Comparison of ENCODE assay signal across 1 cellular context in the genomic region with DNA sequence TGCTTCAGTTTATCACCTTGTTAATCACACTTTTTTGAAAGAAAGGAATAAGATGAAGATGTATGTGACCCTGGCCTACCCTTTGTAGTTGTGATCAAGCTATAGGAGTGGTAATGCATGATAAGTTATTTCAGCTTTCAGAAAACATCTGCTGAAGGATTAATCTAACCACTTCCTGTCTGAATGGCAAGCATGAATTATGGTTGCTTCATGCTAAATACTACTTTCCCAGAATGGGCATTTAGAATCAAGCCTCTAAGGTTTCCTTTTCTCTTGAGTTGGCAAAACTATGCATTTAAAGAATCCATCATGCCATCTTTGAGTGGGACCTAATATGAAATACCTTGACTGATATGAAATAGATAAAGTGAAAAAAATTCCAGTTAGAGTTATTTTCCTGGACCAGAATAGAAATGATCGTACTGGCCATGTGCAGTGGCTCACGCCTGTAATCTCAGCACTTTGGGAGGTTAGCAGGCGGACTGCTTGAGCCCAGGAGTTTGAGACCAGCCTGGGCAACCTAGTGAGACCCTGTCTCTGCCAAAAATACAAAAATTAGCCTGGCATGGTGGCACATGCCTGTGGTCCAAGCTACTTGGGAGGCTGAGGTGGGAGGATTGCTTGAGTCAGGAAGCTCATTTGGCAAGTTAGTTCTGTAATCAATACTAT.
TF ChIP-seq lines count a peak whose summit lies in the region.

No MANE protein-coding gene starts in this region.

TF ChIP-seq in K562, 482 proteins besides CTCF, POLR2A, EP300 and RAD21 (continued from another document and continues in another):
- TF ChIP-seq ZBTB26 (CRISPR knock-in tag; IDR thresholded peaks at IDR 0.05) (no peak), NCOR1 (IDR thresholded peaks at IDR 0.05) (peak; percentile 95), NR4A1 (CRISPR knock-in tag; IDR thresholded peaks at IDR 0.05) (no peak), NR4A1 (tag; IDR thresholded peaks at IDR 0.05) (no peak), SUPT5H (IDR thresholded peaks at IDR 0.05) (no peak), MTA2 (IDR thresholded peaks at IDR 0.05; ENCODE audit: low read depth) (peak; percentile 81), MITF (IDR thresholded peaks at IDR 0.05) (0 out of 2 replicates have a peak, but pooled peaks have one; percentile 40), ZNF41 (CRISPR knock-in tag; conservative IDR thresholded peaks at IDR 0.05) (no peak), RFX5 (IDR thresholded peaks at IDR 0.05; ENCODE audit: low read depth, low read length) (no peak), ZNF584 (CRISPR knock-in tag; IDR thresholded peaks at IDR 0.05; ENCODE audit: low read depth) (peak; percentile 74; the same call in 1 of the 2 replicates), ZBTB49 (CRISPR knock-in tag; IDR thresholded peaks at IDR 0.05; ENCODE audit: borderline replicate concordance) (no peak), CC2D1A (IDR thresholded peaks at IDR 0.05) (peak; percentile 49; the same call in 1 of the 2 replicates), ERF (CRISPR knock-in tag; IDR thresholded peaks at IDR 0.05) (no peak), JUN (IDR thresholded peaks at IDR 0.05; ENCODE audit: borderline replicate concordance, low read depth, low read length) (no peak), JUN (CRISPR knock-in tag; IDR thresholded peaks at IDR 0.05; ENCODE audit: borderline replicate concordance) (no peak), IRF2 (CRISPR knock-in tag; IDR thresholded peaks at IDR 0.05) (no peak), ELF1 (tag; IDR thresholded peaks at IDR 0.05) (no peak), FOXK2 (conservative IDR thresholded peaks at IDR 0.05 in 1 of 2, IDR thresholded peaks at IDR 0.05 in 1 of 2; ENCODE audit: low read depth in 2 of 2) (no peak), XRCC5 (IDR thresholded peaks at IDR 0.05; ENCODE audit: low read depth, low read length) (no peak), ARID2 (IDR thresholded peaks at IDR 0.05) (no peak), RFX1 (IDR thresholded peaks at IDR 0.05) (no peak), TSC22D4 (tag; IDR thresholded peaks at IDR 0.05) (no peak), ZNF212 (CRISPR knock-in tag; IDR thresholded peaks at IDR 0.05) (no peak), NFIC (IDR thresholded peaks at IDR 0.05) (peak; percentile 75), HMG20A (CRISPR knock-in tag; conservative IDR thresholded peaks at IDR 0.05) (no peak), ESRRA (IDR thresholded peaks at IDR 0.05; ENCODE audit: borderline replicate concordance, low read depth) (peak; percentile 75; the same call in 1 of the 2 replicates), ZFP36 (IDR thresholded peaks at IDR 0.05; ENCODE audit: low read depth, low read length, partially characterized antibody) (no peak), ARID3B (CRISPR knock-in tag; IDR thresholded peaks at IDR 0.05; ENCODE audit: borderline replicate concordance) (no peak), ZNF57 (CRISPR knock-in tag; IDR thresholded peaks at IDR 0.05) (no peak), MAFG (tag; conservative IDR thresholded peaks at IDR 0.05) (no peak), ZNF263 (CRISPR knock-in tag; IDR thresholded peaks at IDR 0.05; ENCODE audit: borderline replicate concordance) (no peak), CXXC5 (CRISPR knock-in tag; IDR thresholded peaks at IDR 0.05) (peak; percentile 11; the same call in 1 of the 2 replicates), PHB2 (IDR thresholded peaks at IDR 0.05; ENCODE audit: low read depth) (peak; percentile 57; the same call in 1 of the 2 replicates), CREB1 (IDR thresholded peaks at IDR 0.05) (no peak), CREB1 (CRISPR knock-in tag; IDR thresholded peaks at IDR 0.05) (no peak), PREB (CRISPR knock-in tag; IDR thresholded peaks at IDR 0.05) (no peak), CEBPG (CRISPR knock-in tag; IDR thresholded peaks at IDR 0.05) (peak; percentile 51; the same call in 1 of the 2 replicates), CEBPG (tag; conservative IDR thresholded peaks at IDR 0.05 in 1 of 2, IDR thresholded peaks at IDR 0.05 in 1 of 2) (peak in 1 of 2 experiments; percentile 73; a peak in 2 of 4 replicates), IRF1 (CRISPR knock-in tag; IDR thresholded peaks at IDR 0.05; ENCODE audit: borderline replicate concordance) (no peak), ETS1 (conservative IDR thresholded peaks at IDR 0.05; ENCODE audit: control insufficient read depth, low read depth, low read length) (no peak), SRSF3 (IDR thresholded peaks at IDR 0.05; ENCODE audit: insufficient read depth, low read length) (no peak), CBFA2T2 (conservative IDR thresholded peaks at IDR 0.05) (peak; percentile 92), TCF3 (CRISPR knock-in tag; IDR thresholded peaks at IDR 0.05) (peak; percentile 95)
- TF ChIP-seq, protein P1, sequence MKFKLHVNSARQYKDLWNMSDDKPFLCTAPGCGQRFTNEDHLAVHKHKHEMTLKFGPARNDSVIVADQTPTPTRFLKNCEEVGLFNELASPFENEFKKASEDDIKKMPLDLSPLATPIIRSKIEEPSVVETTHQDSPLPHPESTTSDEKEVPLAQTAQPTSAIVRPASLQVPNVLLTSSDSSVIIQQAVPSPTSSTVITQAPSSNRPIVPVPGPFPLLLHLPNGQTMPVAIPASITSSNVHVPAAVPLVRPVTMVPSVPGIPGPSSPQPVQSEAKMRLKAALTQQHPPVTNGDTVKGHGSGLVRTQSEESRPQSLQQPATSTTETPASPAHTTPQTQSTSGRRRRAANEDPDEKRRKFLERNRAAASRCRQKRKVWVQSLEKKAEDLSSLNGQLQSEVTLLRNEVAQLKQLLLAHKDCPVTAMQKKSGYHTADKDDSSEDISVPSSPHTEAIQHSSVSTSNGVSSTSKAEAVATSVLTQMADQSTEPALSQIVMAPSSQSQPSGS (CRISPR knock-in tag; IDR thresholded peaks at IDR 0.05): no peak
- TF ChIP-seq, protein P2, sequence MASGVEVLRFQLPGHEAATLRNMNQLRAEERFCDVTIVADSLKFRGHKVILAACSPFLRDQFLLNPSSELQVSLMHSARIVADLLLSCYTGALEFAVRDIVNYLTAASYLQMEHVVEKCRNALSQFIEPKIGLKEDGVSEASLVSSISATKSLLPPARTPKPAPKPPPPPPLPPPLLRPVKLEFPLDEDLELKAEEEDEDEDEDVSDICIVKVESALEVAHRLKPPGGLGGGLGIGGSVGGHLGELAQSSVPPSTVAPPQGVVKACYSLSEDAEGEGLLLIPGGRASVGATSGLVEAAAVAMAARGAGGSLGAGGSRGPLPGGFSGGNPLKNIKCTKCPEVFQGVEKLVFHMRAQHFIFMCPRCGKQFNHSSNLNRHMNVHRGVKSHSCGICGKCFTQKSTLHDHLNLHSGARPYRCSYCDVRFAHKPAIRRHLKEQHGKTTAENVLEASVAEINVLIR (CRISPR knock-in tag; IDR thresholded peaks at IDR 0.05): no peak
- TF ChIP-seq, protein P3, sequence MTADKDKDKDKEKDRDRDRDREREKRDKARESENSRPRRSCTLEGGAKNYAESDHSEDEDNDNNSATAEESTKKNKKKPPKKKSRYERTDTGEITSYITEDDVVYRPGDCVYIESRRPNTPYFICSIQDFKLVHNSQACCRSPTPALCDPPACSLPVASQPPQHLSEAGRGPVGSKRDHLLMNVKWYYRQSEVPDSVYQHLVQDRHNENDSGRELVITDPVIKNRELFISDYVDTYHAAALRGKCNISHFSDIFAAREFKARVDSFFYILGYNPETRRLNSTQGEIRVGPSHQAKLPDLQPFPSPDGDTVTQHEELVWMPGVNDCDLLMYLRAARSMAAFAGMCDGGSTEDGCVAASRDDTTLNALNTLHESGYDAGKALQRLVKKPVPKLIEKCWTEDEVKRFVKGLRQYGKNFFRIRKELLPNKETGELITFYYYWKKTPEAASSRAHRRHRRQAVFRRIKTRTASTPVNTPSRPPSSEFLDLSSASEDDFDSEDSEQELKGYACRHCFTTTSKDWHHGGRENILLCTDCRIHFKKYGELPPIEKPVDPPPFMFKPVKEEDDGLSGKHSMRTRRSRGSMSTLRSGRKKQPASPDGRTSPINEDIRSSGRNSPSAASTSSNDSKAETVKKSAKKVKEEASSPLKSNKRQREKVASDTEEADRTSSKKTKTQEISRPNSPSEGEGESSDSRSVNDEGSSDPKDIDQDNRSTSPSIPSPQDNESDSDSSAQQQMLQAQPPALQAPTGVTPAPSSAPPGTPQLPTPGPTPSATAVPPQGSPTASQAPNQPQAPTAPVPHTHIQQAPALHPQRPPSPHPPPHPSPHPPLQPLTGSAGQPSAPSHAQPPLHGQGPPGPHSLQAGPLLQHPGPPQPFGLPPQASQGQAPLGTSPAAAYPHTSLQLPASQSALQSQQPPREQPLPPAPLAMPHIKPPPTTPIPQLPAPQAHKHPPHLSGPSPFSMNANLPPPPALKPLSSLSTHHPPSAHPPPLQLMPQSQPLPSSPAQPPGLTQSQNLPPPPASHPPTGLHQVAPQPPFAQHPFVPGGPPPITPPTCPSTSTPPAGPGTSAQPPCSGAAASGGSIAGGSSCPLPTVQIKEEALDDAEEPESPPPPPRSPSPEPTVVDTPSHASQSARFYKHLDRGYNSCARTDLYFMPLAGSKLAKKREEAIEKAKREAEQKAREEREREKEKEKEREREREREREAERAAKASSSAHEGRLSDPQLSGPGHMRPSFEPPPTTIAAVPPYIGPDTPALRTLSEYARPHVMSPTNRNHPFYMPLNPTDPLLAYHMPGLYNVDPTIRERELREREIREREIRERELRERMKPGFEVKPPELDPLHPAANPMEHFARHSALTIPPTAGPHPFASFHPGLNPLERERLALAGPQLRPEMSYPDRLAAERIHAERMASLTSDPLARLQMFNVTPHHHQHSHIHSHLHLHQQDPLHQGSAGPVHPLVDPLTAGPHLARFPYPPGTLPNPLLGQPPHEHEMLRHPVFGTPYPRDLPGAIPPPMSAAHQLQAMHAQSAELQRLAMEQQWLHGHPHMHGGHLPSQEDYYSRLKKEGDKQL (CRISPR knock-in tag; IDR thresholded peaks at IDR 0.05; ENCODE audit: borderline replicate concordance): no peak
